Comparison of ENCODE assay signal across 8 cellular contexts in genomic region chr5:6632931-6633468, GRCh38. TPM values are rescaled to one million over a fixed set of nuclear protein-coding genes. Genes with fewer than 3 reads are reported as not detected.
A peak's percentile ranks its signal among the peaks of the same experiment; 100 is the strongest.
DNase-seq lines count a peak whose midpoint lies in the region; ATAC-seq and TF ChIP-seq lines count a peak whose summit lies in the region.

TSS of gene NSUN2 (minus strand) at chr5:6633044. CDS start at chr5:6632979, 65 bp downstream.
TSS of gene SRD5A1 (plus strand) at chr5:6633440. CDS start at chr5:6633577, 137 bp downstream.

- no peaks in the 10 kb centered on the region for H4K20me1 ChIP-seq in H9 (ENCODE audit: control insufficient read depth, insufficient read depth, insufficient read length)

- H3K27me3 Mint-ChIP-seq in H9 (ENCODE audit: low read depth) (no peaks in the 10 kb centered on the region; the same call in 1 of the 2 replicates), nephron (ENCODE audit: low read depth) (no peaks in the 10 kb centered on the region)

- H3K79me1 ChIP-seq in H9 (ENCODE audit: insufficient read depth, low read depth, low read length, poor library complexity, severe bottlenecking), result no peaks in the 10 kb centered on the region

- H3K4me2 ChIP-seq in H9 (ENCODE audit: insufficient read depth, insufficient read length, low read length), result peak within 1 kb of the TSS; percentile 96

- TF ChIP-seq CTCF in H9 (conservative IDR thresholded peaks at IDR 0.05) (no peak), fibroblast of pulmonary artery (IDR thresholded peaks at IDR 0.05; ENCODE audit: low read length, missing control alignments) (no peak), nephron (IDR thresholded peaks at IDR 0.05; ENCODE audit: unreplicated experiment in 3 of 3) (no peak)

- peak within 1 kb of the TSS; percentile 89 for H2AFZ ChIP-seq in H9 (ENCODE audit: low read length)

- peak within 1 kb of the TSS; percentile 98 for H3K14ac ChIP-seq in H9 (ENCODE audit: insufficient read depth, low read length)

- no peak within 1 kb of the TSS for H4K91ac ChIP-seq in H9 (ENCODE audit: insufficient read length, low read depth, low read length)

- H3K56ac ChIP-seq in H9 (ENCODE audit: insufficient read length, low read depth, low read length), result no peak within 1 kb of the TSS

- no peaks in the 10 kb centered on the region for H3K9me3 Mint-ChIP-seq in H9
- no peaks in the 10 kb centered on the region for H3K9me3 Mint-ChIP-seq in nephron

- H2BK120ac ChIP-seq in H9 (ENCODE audit: low read depth, low read length, poor library complexity, severe bottlenecking), result peak within 1 kb of the TSS; percentile 88

- no peak within 1 kb of the TSS for H3K27ac ChIP-seq in H9 (ENCODE audit: insufficient read length, low read depth, low read length)

- H3T11ph ChIP-seq in H9 (ENCODE audit: low read length), result peak within 1 kb of the TSS; percentile 73

- no peak within 1 kb of the TSS for H3K23ac ChIP-seq in H9 (ENCODE audit: insufficient read length, low read depth, low read length)

- H3K9me3 ChIP-seq in H9 (ENCODE audit: control insufficient read depth, low read depth, low read length), result no peaks in the 10 kb centered on the region

- ATAC-seq in stimulated activated naive CD8-positive, alpha-beta T cell treated with anti-CD3 and anti-CD28 coated beads, Interleukin-15, Interleukin-2, amounts not matched to agents 100 U/mL and 50 U/mL, for 24 hours, result peak; percentile 90

- DNase-seq in ELR (ENCODE audit: low read depth), result peak; percentile 90
- DNase-seq in H9, result peak; percentile 88
- peak; percentile 87 for DNase-seq in M059J (ENCODE audit: low read depth)
- peak; percentile 89 for DNase-seq in activated T-helper 9 cell treated with anti-CD3 and anti-CD28 coated beads, Interleukin-2, amount 50 U/mL, for 16 hours (ENCODE audit: low read depth)
- DNase-seq in fibroblast of pulmonary artery (ENCODE audit: low read depth), result peak; percentile 92
- peak; percentile 93 for DNase-seq in stimulated activated naive CD8-positive, alpha-beta T cell treated with anti-CD3 and anti-CD28 coated beads, Interleukin-15, Interleukin-2, amounts not matched to agents 100 U/mL and 50 U/mL, for 24 hours

- peaks cover 21 to 29% of the 10 kb centered on the region in 2 experiments for H3K4me1 Mint-ChIP-seq in H9
- peaks cover 12% of the 10 kb centered on the region for H3K4me1 Mint-ChIP-seq in nephron

- no peak within 1 kb of the TSS for H2BK20ac ChIP-seq in H9 (ENCODE audit: low read depth, low read length, poor library complexity, severe bottlenecking)

- peak within 1 kb of the TSS; percentile 65 for H2BK5ac ChIP-seq in H9 (ENCODE audit: insufficient read length, low read length)

- WGBS in H9 (ENCODE audit: extremely low coverage, insufficient read length, low lambda C conversion rate), result no CpG with 5 or more reads among the region's 59 CpGs

- peak within 1 kb of the TSS; percentile 91 for H3K9ac ChIP-seq in H9 (ENCODE audit: extremely low read depth, insufficient read length, low read length)

- peaks cover 19% of the 10 kb centered on the region; the same call in 1 of the 2 replicates for H3K79me2 ChIP-seq in H9 (ENCODE audit: insufficient read depth, low read length)

- no peak within 1 kb of the TSS for H2AK5ac ChIP-seq in H9 (ENCODE audit: insufficient read length, low read length)

- H2BK15ac ChIP-seq in H9 (ENCODE audit: low read depth, low read length), result peak within 1 kb of the TSS; percentile 95; the same call in 1 of the 2 replicates

- no peaks in the 10 kb centered on the region for H3K27me3 ChIP-seq in H9 (ENCODE audit: insufficient read depth, low read length)

- no peak within 1 kb of the TSS for H2BK12ac ChIP-seq in H9 (ENCODE audit: insufficient read length, low read depth, low read length)

- peak; percentile 65 for TF ChIP-seq POLR2A in Raji (IDR thresholded peaks at IDR 0.05; ENCODE audit: insufficient read depth, low read depth, low read length)

- H3K4me3 ChIP-seq in fibroblast of pulmonary artery (replicated peaks; ENCODE audit: low read depth, low read length), result peak within 1 kb of the TSS; percentile 76

- H3K23me2 ChIP-seq in H9 (ENCODE audit: insufficient read length, low read depth, low read length, poor library complexity, severe bottlenecking), result peaks cover 3% of the 10 kb centered on the region

- no peak within 1 kb of the TSS; the same call in 1 of the 2 replicates for H3K4ac ChIP-seq in H9 (ENCODE audit: low read depth, low read length)

- H3K4me1 ChIP-seq in H9 (ENCODE audit: insufficient read depth, low read length), result no peaks in the 10 kb centered on the region

- H3K27ac Mint-ChIP-seq in H9, result peak within 1 kb of the TSS; percentile 98 to 99 (median 99)
- H3K27ac Mint-ChIP-seq in nephron, result peak within 1 kb of the TSS; percentile 99 to 100 (median 100)

- peak within 1 kb of the TSS; percentile 99 for H3K18ac ChIP-seq in H9 (ENCODE audit: insufficient read length, low read depth, low read length)

- H3K36me3 Mint-ChIP-seq in H9 (ENCODE audit: insufficient read depth in 1 of 3, low read depth in 3 of 3) (peaks cover 31 to 45% (median 37%) of the 10 kb centered on the region in 3 experiments; a peak in 6 of 7 replicates), nephron (ENCODE audit: low read depth) (peaks cover 29% of the 10 kb centered on the region)

- peak within 1 kb of the TSS; percentile 95 to 99 for H3K4me3 Mint-ChIP-seq in H9
- peak within 1 kb of the TSS; percentile 97 to 99 (median 98) for H3K4me3 Mint-ChIP-seq in nephron

- H4K5ac ChIP-seq in H9 (ENCODE audit: insufficient read length, low read depth, low read length), result no peak within 1 kb of the TSS

- no peak within 1 kb of the TSS for H4K8ac ChIP-seq in H9 (replicated peaks; ENCODE audit: insufficient read length, low read depth, low read length)

RNA-seq across cellular contexts. Expression of gene NSUN2, which starts in this region (rescaled TPM):
- total RNA-seq in H9 (2021), result 115 and 116 TPM in 2 replicates
- total RNA-seq in M059J (2014; rRNA removed; shearing (Covaris generic)), result 33.5 and 54.8 TPM in 2 replicates

RNA-seq across cellular contexts. Expression of gene SRD5A1, which starts in this region (rescaled TPM):
- 29.9 and 31.3 TPM in 2 replicates for total RNA-seq in H9 (2021)
- 48.8 and 53.5 TPM in 2 replicates for total RNA-seq in M059J (2014; rRNA removed; shearing (Covaris generic))
